8 cellular contexts compared by ENCODE assay signal in the genomic region with DNA sequence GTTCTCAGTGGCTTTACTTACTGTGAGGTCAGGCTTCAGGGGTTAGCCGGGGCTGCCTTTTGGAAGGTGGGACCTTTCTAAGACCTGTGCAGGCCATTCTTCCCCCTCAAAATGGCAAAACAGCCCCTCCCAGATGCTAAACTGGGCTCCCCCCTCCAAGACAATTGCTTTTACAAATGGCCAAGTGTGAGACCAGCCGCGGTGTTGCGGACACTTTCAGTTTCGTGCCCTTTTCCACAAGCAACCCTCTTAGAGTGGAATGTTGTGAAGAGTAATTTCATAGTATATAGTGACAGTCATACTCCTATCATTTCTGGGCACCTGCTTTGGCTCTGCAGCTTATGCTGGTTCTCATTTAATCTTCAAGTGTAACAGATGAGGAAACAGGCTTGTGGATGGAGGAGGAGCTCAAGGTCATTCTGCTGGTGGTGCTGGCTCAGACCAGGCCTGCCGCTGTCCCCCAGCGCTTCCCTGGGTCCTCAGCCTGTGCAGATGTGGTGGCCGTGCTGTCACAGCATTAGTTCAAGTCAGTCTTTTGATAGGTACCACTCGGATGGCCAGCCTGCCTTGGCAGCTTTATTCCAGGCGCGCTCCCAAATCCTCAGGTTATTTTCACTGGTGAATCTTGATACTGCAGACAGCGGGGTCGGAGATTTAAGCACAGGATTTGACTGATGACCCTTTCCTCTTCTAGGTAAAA. TPM values are rescaled to one million over a fixed set of nuclear protein-coding genes. Genes with fewer than 3 reads are reported as not detected.
DNase-seq lines count a peak whose midpoint lies in the region; ATAC-seq and TF ChIP-seq lines count a peak whose summit lies in the region.

No MANE protein-coding gene starts in this region.

- H3K4me3 ChIP-seq in WI38 (ENCODE audit: low read depth, low read length) (peak overlapping the region; percentile 93), smooth muscle cell (peak overlapping the region; percentile 91)

- WGBS in smooth muscle cell (ENCODE audit: low lambda C conversion rate) = 83% methylated on average over 13 of the region's 13 CpGs

- peaks cover 20% of the 10 kb centered on the region for H3K4me1 ChIP-seq in smooth muscle cell (ENCODE audit: low read depth)

- H3K79me2 ChIP-seq in smooth muscle cell (ENCODE audit: low read depth) = peaks cover 52% of the 10 kb centered on the region

- H3K36me3 ChIP-seq in smooth muscle cell (ENCODE audit: low read depth) = no peaks in the 10 kb centered on the region

- H3K27ac ChIP-seq in smooth muscle cell (ENCODE audit: low read depth) = peak overlapping the region; percentile 93

- H3K4me2 ChIP-seq in smooth muscle cell = peak overlapping the region; percentile 95

- peaks cover 47% of the 10 kb centered on the region for H4K20me1 ChIP-seq in smooth muscle cell (ENCODE audit: low read depth)

- no peaks in the 10 kb centered on the region for H3K27me3 ChIP-seq in smooth muscle cell (ENCODE audit: low read depth)

- ATAC-seq in HG03280 (IDR thresholded peaks at IDR 0.05; ENCODE audit: unreplicated experiment) (no peak), GM19328 (IDR thresholded peaks at IDR 0.05; ENCODE audit: unreplicated experiment) (no peak)

- H3K9me3 ChIP-seq in smooth muscle cell (replicated peaks; ENCODE audit: low read depth) = no peaks in the 10 kb centered on the region

- TF ChIP-seq CTCF in WI38 (IDR thresholded peaks at IDR 0.05; ENCODE audit: low read depth, low read length) (no peak), smooth muscle cell (IDR thresholded peaks at IDR 0.05; ENCODE audit: borderline replicate concordance, insufficient read depth, poor library complexity, severe bottlenecking) (no peak)

- peak overlapping the region; percentile 80 for H3K9ac ChIP-seq in smooth muscle cell (ENCODE audit: low read depth)

- DNase-seq in NCI-H82 (lab: John Stamatoyannopoulos, UW) = peak; percentile 7
- DNase-seq in NCI-H82 treated with DMSO at 0.1 percent for 48 hours (lab: John Stamatoyannopoulos, UW; ENCODE audit: unreplicated experiment) = no peak
- DNase-seq in glomerular visceral epithelial cell (ENCODE audit: extremely low spot score) = peak; percentile 15
- DNase-seq in smooth muscle cell (lab: John Stamatoyannopoulos, UW; ENCODE audit: unreplicated experiment) = no peak
- no peak for DNase-seq in amniotic stem cell (lab: John Stamatoyannopoulos, UW)

- no peak overlapping the region for H2AFZ ChIP-seq in smooth muscle cell (ENCODE audit: low read depth)

- peaks cover 23% of the 10 kb centered on the region for H3F3A ChIP-seq in smooth muscle cell (ENCODE audit: low read depth)

RNA-seq across cellular contexts. Expression of gene TADA2B, which starts 55.0 kb away (rescaled TPM):
- total RNA-seq in smooth muscle cell = 6.3 and 9.2 TPM in 2 replicates
- polyA plus RNA-seq in smooth muscle cell = 9.1 and 9.9 TPM in 2 replicates

Comparison
In these comparisons a context has a peak if more than half of its experiments do, and no peak if none do; other contexts are left out.
1. DNase-seq: peak in NCI-H82 (single experiment) and glomerular visceral epithelial cell (single experiment); none in NCI-H82 treated with DMSO at 0.1 percent for 48 hours (single experiment), smooth muscle cell (single experiment) and amniotic stem cell (single experiment).